12 cellular contexts compared by ENCODE assay signal in the genomic region with DNA sequence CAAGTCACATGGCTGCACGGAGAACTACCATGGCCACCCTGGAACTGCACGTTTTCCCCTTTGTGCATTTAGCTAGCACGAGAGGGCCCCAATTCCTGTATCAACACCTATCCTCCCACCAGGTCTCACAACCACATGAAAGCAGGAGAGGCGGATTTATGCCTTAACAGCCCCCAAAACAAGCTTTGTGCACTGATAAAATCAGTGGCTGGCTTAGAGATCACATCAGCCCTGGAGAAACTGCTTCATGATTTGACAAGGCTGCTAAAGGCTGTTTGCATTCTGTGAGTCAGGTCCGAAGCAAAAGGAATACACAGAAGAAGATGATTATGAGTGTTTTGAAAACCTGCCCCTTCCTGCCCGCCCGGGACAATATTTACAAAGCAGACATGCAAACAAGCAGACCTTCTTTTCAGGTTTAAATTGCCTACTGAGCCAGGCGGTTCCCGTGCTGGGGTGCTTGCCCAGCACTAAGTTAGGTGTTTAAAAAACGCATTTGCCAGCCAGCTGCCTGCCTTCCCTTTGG. TPM values are rescaled to one million over a fixed set of nuclear protein-coding genes. Genes with fewer than 3 reads are reported as not detected.
DNase-seq lines count a peak whose midpoint lies in the region; ATAC-seq lines count a peak whose summit lies in the region.
"Had no signal": no experiment of that assay in that cellular context is flagged by ENCODE, and none has a peak within 500 bp of the region (broad histone marks: within the 10 kb centered on the region; RNA-seq: fewer than 3 reads in every experiment).

No MANE protein-coding gene starts in this region.

- peaks cover 9% of the 10 kb centered on the region for H3K9me3 Mint-ChIP-seq in T-helper 2 cell treated with Interferon-gamma antibody and Interleukin-4, amounts not matched to agents 5 μg/mL and 100 μg/mL, for 36 hours
- H3K9me3 Mint-ChIP-seq in naive thymus-derived CD4-positive, alpha-beta T cell: peaks cover 0 to 4% (median 0%) of the 10 kb centered on the region in 11 donors

- DNase-seq in NCI-H2196 (lab: John Stamatoyannopoulos, UW; ENCODE audit: unreplicated experiment): peak; percentile 30
- no peak for DNase-seq in NCI-H2196 treated with DMSO at 0.1 percent for 48 hours (lab: John Stamatoyannopoulos, UW; ENCODE audit: unreplicated experiment)
- DNase-seq in NCI-H146 treated with DMSO at 0.1 percent for 48 hours (lab: John Stamatoyannopoulos, UW; ENCODE audit: unreplicated experiment): peak; percentile 65
- peak; percentile 68 for DNase-seq in T-helper 2 cell treated with Interferon-gamma antibody and Interleukin-4, amounts not matched to agents 5 μg/mL and 100 μg/mL, for 36 hours (ENCODE audit: low spot score)
- DNase-seq in naive thymus-derived CD4-positive, alpha-beta T cell: peak in 2 of 9 donors; percentile 1 to 36
- DNase-seq: dermis blood vessel endothelial cell, GDM1, glutamatergic neuron, NCI-H446 treated with DMSO at 0.1 percent for 48 hours had no signal

- peak overlapping the region; percentile 80 for H3K27ac Mint-ChIP-seq in T-helper 2 cell treated with Interferon-gamma antibody and Interleukin-4, amounts not matched to agents 5 μg/mL and 100 μg/mL, for 36 hours
- peak overlapping the region; percentile 6 to 86 (median 74) for H3K27ac Mint-ChIP-seq in naive thymus-derived CD4-positive, alpha-beta T cell

- peaks cover 6 to 13% of the 10 kb centered on the region in 2 donors for H3K4me1 ChIP-seq in naive thymus-derived CD4-positive, alpha-beta T cell (ENCODE audit: control insufficient read depth in 2 of 2, insufficient read depth in 2 of 2, low read length in 2 of 2)

- peaks cover 16% of the 10 kb centered on the region for H3K36me3 Mint-ChIP-seq in T-helper 2 cell treated with Interferon-gamma antibody and Interleukin-4, amounts not matched to agents 5 μg/mL and 100 μg/mL, for 36 hours (ENCODE audit: low read depth)
- no peaks in the 10 kb centered on the region for H3K36me3 Mint-ChIP-seq in naive thymus-derived CD4-positive, alpha-beta T cell

- intact Hi-C loops in naive thymus-derived CD4-positive, alpha-beta T cell (cut with micrococcal nuclease): loop anchor here in 1 of 2 donors (2.0 kb wide), 1 partner anchor 24 kb away; no protein-coding TSS in a partner anchor

- peaks cover 47% of the 10 kb centered on the region for H3K4me1 Mint-ChIP-seq in T-helper 2 cell treated with Interferon-gamma antibody and Interleukin-4, amounts not matched to agents 5 μg/mL and 100 μg/mL, for 36 hours (ENCODE audit: low read depth)
- peaks cover 13 to 38% (median 26%) of the 10 kb centered on the region in 7 donors for H3K4me1 Mint-ChIP-seq in naive thymus-derived CD4-positive, alpha-beta T cell

- H3K4me3 ChIP-seq in naive thymus-derived CD4-positive, alpha-beta T cell (ENCODE audit: low read length): no peak overlapping the region

- CTCF ChIA-PET in naive thymus-derived CD4-positive, alpha-beta T cell (lab: Charles Lee): no interaction called here

- H3K4me3 Mint-ChIP-seq in T-helper 2 cell treated with Interferon-gamma antibody and Interleukin-4, amounts not matched to agents 5 μg/mL and 100 μg/mL, for 36 hours: peak overlapping the region; percentile 53
- peak overlapping the region; percentile 25 to 63 (median 52) for H3K4me3 Mint-ChIP-seq in naive thymus-derived CD4-positive, alpha-beta T cell

- H3K27ac ChIP-seq in naive thymus-derived CD4-positive, alpha-beta T cell (ENCODE audit: low read depth, low read length): peak overlapping the region; percentile 36

- no peaks in the 10 kb centered on the region for H3K36me3 ChIP-seq in naive thymus-derived CD4-positive, alpha-beta T cell (ENCODE audit: control insufficient read depth in 2 of 3, insufficient read depth in 3 of 3, low read length in 3 of 3)

- no peak for ATAC-seq in naive thymus-derived CD4-positive, alpha-beta T cell
- ATAC-seq in HG03095 (IDR thresholded peaks at IDR 0.05; ENCODE audit: unreplicated experiment) (no peak), GM21619 (IDR thresholded peaks at IDR 0.05; ENCODE audit: unreplicated experiment) (no peak), GM21360 (IDR thresholded peaks at IDR 0.05; ENCODE audit: unreplicated experiment) (no peak)

- POLR2A ChIA-PET in naive thymus-derived CD4-positive, alpha-beta T cell (lab: Charles Lee): no interaction called here

- no peaks in the 10 kb centered on the region for H3K27me3 ChIP-seq in naive thymus-derived CD4-positive, alpha-beta T cell (ENCODE audit: control insufficient read depth in 2 of 2, insufficient read depth in 2 of 2, low read length in 2 of 2)

- H3K9me3 ChIP-seq in naive thymus-derived CD4-positive, alpha-beta T cell (ENCODE audit: control insufficient read depth in 2 of 3, low read length in 3 of 3): no peaks in the 10 kb centered on the region

- no peaks in the 10 kb centered on the region for H3K27me3 Mint-ChIP-seq in T-helper 2 cell treated with Interferon-gamma antibody and Interleukin-4, amounts not matched to agents 5 μg/mL and 100 μg/mL, for 36 hours (ENCODE audit: low read depth)
- peaks cover 0 to 4% (median 0%) of the 10 kb centered on the region in 5 donors for H3K27me3 Mint-ChIP-seq in naive thymus-derived CD4-positive, alpha-beta T cell

RNA-seq across cellular contexts. Expression of a gene that starts 25.9 kb away (rescaled TPM):
- not detected for total RNA-seq in naive thymus-derived CD4-positive, alpha-beta T cell
- under 1 TPM in 1 of 2 donors, not detected in 1; 0.02 TPM for polyA plus RNA-seq in naive thymus-derived CD4-positive, alpha-beta T cell
